Comparison of ENCODE assay signal across 8 cellular contexts in genomic region chr10:23314835-23315239, GRCh38. TPM values are rescaled to one million over a fixed set of nuclear protein-coding genes. Genes with fewer than 3 reads are reported as not detected.
DNase-seq lines count a peak whose midpoint lies in the region; ATAC-seq, FAIRE-seq and TF ChIP-seq lines count a peak whose summit lies in the region.

No MANE protein-coding gene starts in this region.

- ATAC-seq in K562, result peak; percentile 66; the same call in 2 of the 3 replicates
- no peak for ATAC-seq in GM19324 (IDR thresholded peaks at IDR 0.05; ENCODE audit: low FRiP score, unreplicated experiment)

- no peak for TF ChIP-seq EP300 in K562 (IDR thresholded peaks at IDR 0.05; ENCODE audit: low read length)

- H3K9me1 ChIP-seq in K562 (ENCODE audit: control insufficient read depth, insufficient read depth, low read length), result no peaks in the 10 kb centered on the region

- H3K4me1 ChIP-seq in K562 (replicated peaks in 1 of 2; ENCODE audit: control insufficient read depth in 2 of 2, insufficient read depth in 2 of 2, low read length in 2 of 2), result no peaks in the 10 kb centered on the region
- H3K4me1 ChIP-seq in iPS DF 6.9 (ENCODE audit: control insufficient read depth, insufficient read depth, low read length), result no peaks in the 10 kb centered on the region

- TF ChIP-seq POLR2A in K562 (conservative IDR thresholded peaks at IDR 0.05), result no peak

- intact Hi-C loops in K562 (cut with micrococcal nuclease), result loop anchor here (1.0 to 5.0 kb wide), 3 partner anchors 216 to 877 kb away; no protein-coding TSS in a partner anchor

- in situ Hi-C loops in K562 (cut with MboI), result loop anchor here (25.0 kb wide), 1 partner anchor 897 kb away; the partner anchor contains the start of gene KIAA1217

- BruUV-seq in K562 (replicated peaks; lab: Mats Ljungman, UMichigan), result no TSS peak

- H4K20me1 ChIP-seq in K562 (replicated peaks; ENCODE audit: control insufficient read depth, insufficient read depth, low read length), result no peaks in the 10 kb centered on the region

- TF ChIP-seq CTCF in K562 (IDR thresholded peaks at IDR 0.05 in 2 of 3, conservative IDR thresholded peaks at IDR 0.05 in 1 of 3; ENCODE audit: insufficient read depth in 2 of 3, low read depth in 1 of 3, low read length in 3 of 3), result peak; percentile 36 to 80 (median 53); a peak in 4 of 6 replicates

- H3K9ac ChIP-seq in K562 (ENCODE audit: insufficient read depth in 1 of 2, low read depth in 2 of 2, low read length in 2 of 2), result no peak overlapping the region

- no peak overlapping the region for H3K4me2 ChIP-seq in K562 (ENCODE audit: insufficient read depth, low read length)

- no peaks in the 10 kb centered on the region for H3K79me2 ChIP-seq in K562 (ENCODE audit: control insufficient read depth, insufficient read depth, low read length)

- POLR2A ChIA-PET in K562 (lab: Yijun Ruan, JAX), result no interaction called here

- H3K9me3 ChIP-seq in K562 (replicated peaks; ENCODE audit: control insufficient read depth, insufficient read depth, low read depth, low read length) (no peaks in the 10 kb centered on the region), iPS DF 6.9 (ENCODE audit: control insufficient read depth, insufficient read depth, low read length) (no peaks in the 10 kb centered on the region)

- CTCF ChIA-PET in K562 (lab: Yijun Ruan, JAX; ENCODE audit: low intra/inter-chr PET ratio), result interaction anchor here (0.6 to 2.1 kb wide), 5 partner anchors 211 to 882 kb away, joined by 3 to 11 read pairs (median 5); no protein-coding TSS in a partner anchor

- no peak overlapping the region for H2AFZ ChIP-seq in K562 (ENCODE audit: low read depth, low read length)

- peak; percentile 95 for FAIRE-seq in RCC 7860 (lab: Jason Lieb, UNC)
- peak; percentile 67 for FAIRE-seq in K562 (lab: Jason Lieb, UNC)

- no peaks in the 10 kb centered on the region for H3K36me3 ChIP-seq in K562 (ENCODE audit: control insufficient read depth, insufficient read depth, low read length)
- no peaks in the 10 kb centered on the region for H3K36me3 ChIP-seq in iPS DF 6.9 (ENCODE audit: control insufficient read depth, insufficient read depth, low read length)

- WGBS in K562 (ENCODE audit: insufficient coverage, low coverage, missing lambda C conversion rate), result 0% methylated on average over 3 of the region's 3 CpGs
- WGBS in iPS DF 6.9 (ENCODE audit: insufficient coverage, insufficient read length), result no CpG with 5 or more reads among the region's 3 CpGs

- H3K27me3 ChIP-seq in K562 (ENCODE audit: control insufficient read depth in 2 of 2, insufficient read depth in 2 of 2, low read length in 2 of 2) (no peaks in the 10 kb centered on the region; a peak in 1 of 5 replicates), iPS DF 6.9 (ENCODE audit: control insufficient read depth, insufficient read depth, low read length) (no peaks in the 10 kb centered on the region)

- H3K4me3 ChIP-seq in K562 (no peak overlapping the region), iPS DF 6.9 (ENCODE audit: low read length) (no peak overlapping the region)

- TF ChIP-seq RAD21 in K562 (CRISPR knock-in tag; conservative IDR thresholded peaks at IDR 0.05 in 1 of 2, IDR thresholded peaks at IDR 0.05 in 1 of 2), result peak; percentile 83 to 85

- no peak overlapping the region for H3K27ac ChIP-seq in K562 (ENCODE audit: extremely low read depth, low read depth, low read length)
- H3K27ac ChIP-seq in iPS DF 6.9 (ENCODE audit: low read length), result no peak overlapping the region

- peak; percentile 17 to 20 for DNase-seq in stimulated activated CD4-positive, alpha-beta T cell treated with anti-CD3 and anti-CD28 coated beads, Interleukin-1b, Interleukin-23, amount 100 ng/mL, for 1 hour (ENCODE audit: low read depth in 2 of 2)
- DNase-seq in stimulated activated CD4-positive, alpha-beta T cell treated with anti-CD3 and anti-CD28 coated beads, Interleukin-12 subunit alpha, Interleukin-12 subunit beta, amount 100 ng/mL, for 4 hours, result no peak
- DNase-seq in HT1080 (ENCODE audit: low read depth) (peak; percentile 73), RCC 7860 (ENCODE audit: low spot score) (peak; percentile 77), K562 (ENCODE audit: extremely low read depth in 1 of 4, low spot score in 3 of 4) (peak; percentile 14 to 71 (median 26)), iPS DF 6.9 (ENCODE audit: low read depth, low spot score) (peak; percentile 35)
- DNase-seq in stimulated activated CD4-positive, alpha-beta T cell treated with anti-CD3 and anti-CD28 coated beads, Interleukin-2, amount 100 ng/mL, for 24 hours, result peak; percentile 37 to 64

TF ChIP-seq in K562, 482 proteins besides CTCF, POLR2A, EP300 and RAD21 (continues in another document):
- TF ChIP-seq, protein P1, sequence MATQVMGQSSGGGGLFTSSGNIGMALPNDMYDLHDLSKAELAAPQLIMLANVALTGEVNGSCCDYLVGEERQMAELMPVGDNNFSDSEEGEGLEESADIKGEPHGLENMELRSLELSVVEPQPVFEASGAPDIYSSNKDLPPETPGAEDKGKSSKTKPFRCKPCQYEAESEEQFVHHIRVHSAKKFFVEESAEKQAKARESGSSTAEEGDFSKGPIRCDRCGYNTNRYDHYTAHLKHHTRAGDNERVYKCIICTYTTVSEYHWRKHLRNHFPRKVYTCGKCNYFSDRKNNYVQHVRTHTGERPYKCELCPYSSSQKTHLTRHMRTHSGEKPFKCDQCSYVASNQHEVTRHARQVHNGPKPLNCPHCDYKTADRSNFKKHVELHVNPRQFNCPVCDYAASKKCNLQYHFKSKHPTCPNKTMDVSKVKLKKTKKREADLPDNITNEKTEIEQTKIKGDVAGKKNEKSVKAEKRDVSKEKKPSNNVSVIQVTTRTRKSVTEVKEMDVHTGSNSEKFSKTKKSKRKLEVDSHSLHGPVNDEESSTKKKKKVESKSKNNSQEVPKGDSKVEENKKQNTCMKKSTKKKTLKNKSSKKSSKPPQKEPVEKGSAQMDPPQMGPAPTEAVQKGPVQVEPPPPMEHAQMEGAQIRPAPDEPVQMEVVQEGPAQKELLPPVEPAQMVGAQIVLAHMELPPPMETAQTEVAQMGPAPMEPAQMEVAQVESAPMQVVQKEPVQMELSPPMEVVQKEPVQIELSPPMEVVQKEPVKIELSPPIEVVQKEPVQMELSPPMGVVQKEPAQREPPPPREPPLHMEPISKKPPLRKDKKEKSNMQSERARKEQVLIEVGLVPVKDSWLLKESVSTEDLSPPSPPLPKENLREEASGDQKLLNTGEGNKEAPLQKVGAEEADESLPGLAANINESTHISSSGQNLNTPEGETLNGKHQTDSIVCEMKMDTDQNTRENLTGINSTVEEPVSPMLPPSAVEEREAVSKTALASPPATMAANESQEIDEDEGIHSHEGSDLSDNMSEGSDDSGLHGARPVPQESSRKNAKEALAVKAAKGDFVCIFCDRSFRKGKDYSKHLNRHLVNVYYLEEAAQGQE (CRISPR knock-in tag; IDR thresholded peaks at IDR 0.05; ENCODE audit: low read depth), result no peak
- TF ChIP-seq GABPB1 (CRISPR knock-in tag; IDR thresholded peaks at IDR 0.05) (no peak), MCM7 (IDR thresholded peaks at IDR 0.05) (no peak)
- TF ChIP-seq, protein P2, sequence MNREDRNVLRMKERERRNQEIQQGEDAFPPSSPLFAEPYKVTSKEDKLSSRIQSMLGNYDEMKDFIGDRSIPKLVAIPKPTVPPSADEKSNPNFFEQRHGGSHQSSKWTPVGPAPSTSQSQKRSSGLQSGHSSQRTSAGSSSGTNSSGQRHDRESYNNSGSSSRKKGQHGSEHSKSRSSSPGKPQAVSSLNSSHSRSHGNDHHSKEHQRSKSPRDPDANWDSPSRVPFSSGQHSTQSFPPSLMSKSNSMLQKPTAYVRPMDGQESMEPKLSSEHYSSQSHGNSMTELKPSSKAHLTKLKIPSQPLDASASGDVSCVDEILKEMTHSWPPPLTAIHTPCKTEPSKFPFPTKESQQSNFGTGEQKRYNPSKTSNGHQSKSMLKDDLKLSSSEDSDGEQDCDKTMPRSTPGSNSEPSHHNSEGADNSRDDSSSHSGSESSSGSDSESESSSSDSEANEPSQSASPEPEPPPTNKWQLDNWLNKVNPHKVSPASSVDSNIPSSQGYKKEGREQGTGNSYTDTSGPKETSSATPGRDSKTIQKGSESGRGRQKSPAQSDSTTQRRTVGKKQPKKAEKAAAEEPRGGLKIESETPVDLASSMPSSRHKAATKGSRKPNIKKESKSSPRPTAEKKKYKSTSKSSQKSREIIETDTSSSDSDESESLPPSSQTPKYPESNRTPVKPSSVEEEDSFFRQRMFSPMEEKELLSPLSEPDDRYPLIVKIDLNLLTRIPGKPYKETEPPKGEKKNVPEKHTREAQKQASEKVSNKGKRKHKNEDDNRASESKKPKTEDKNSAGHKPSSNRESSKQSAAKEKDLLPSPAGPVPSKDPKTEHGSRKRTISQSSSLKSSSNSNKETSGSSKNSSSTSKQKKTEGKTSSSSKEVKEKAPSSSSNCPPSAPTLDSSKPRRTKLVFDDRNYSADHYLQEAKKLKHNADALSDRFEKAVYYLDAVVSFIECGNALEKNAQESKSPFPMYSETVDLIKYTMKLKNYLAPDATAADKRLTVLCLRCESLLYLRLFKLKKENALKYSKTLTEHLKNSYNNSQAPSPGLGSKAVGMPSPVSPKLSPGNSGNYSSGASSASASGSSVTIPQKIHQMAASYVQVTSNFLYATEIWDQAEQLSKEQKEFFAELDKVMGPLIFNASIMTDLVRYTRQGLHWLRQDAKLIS (CRISPR knock-in tag; IDR thresholded peaks at IDR 0.05), result no peak

RNA-seq across cellular contexts. Expression of gene C10orf67, which starts 29.8 kb away (rescaled TPM):
- total RNA-seq in HT1080 (2014; rRNA removed; shearing (Covaris generic)), result 0.10 and 0.50 TPM in 2 replicates
- polyA plus RNA-seq in HT1080 (2015; cell fraction: cytosol; rRNA removed), result 0.20 and 0.29 TPM in 2 replicates
- 0.27 and 0.37 TPM in 2 replicates for polyA plus RNA-seq in HT1080 (2015; cell fraction: nucleus; rRNA removed)
- total RNA-seq in K562 (2011; cell fraction: chromatin; rRNA removed; ENCODE audit: low replicate concordance), result not detected in 2 replicates
- total RNA-seq in K562 (2011; cell fraction: nucleolus; rRNA removed), result not detected in 2 replicates
- total RNA-seq in K562 (2011; cell fraction: nucleoplasm; rRNA removed), result not detected in 2 replicates
- total RNA-seq in K562 (2014; rRNA removed) (not detected in 2 replicates), K562 (2014; rRNA removed; fragmentation: Illumina TruSeq; extraction: Trizol) (not detected in 2 replicates), K562 (2015; rRNA removed; fragmentation: Illumina TruSeq; extraction: Trizol) (not detected in 2 replicates), K562 (2021) (not detected in 2 replicates)
- polyA plus RNA-seq in K562 (2011; rRNA removed) (not detected in 2 replicates), K562 (2014; fragmentation: Illumina TruSeq; extraction: Trizol) (not detected in 2 replicates), K562 (2014; fragmentation: Nextera tagmentation; extraction: Ambion mirVana) (not detected), K562 (2014; rRNA removed) (not detected in 2 replicates)
- polyA plus RNA-seq in K562 (2011; cell fraction: cytosol; rRNA removed), result not detected in 2 replicates
- polyA plus RNA-seq in K562 (2011; cell fraction: nucleus; rRNA removed), result not detected in 2 replicates
- not detected in 2 replicates for polyA plus RNA-seq in K562 (2012)
- polyA minus RNA-seq in K562 (2011; rRNA and poly(A)+ RNA removed), result not detected in 2 replicates
- not detected in 2 replicates for polyA minus RNA-seq in K562 (2011; cell fraction: cytosol; rRNA and poly(A)+ RNA removed)
- polyA minus RNA-seq in K562 (2011; cell fraction: nucleus; rRNA and poly(A)+ RNA removed), result not detected in 2 replicates
